ENCODE assay signal across 27 cellular contexts in genomic region chr16:82137819-82138177, GRCh38.
"Had no signal": no experiment of that assay in that cellular context is flagged by ENCODE, and none has a peak within 500 bp of the region (broad histone marks: within the 10 kb centered on the region; RNA-seq: fewer than 3 reads in every experiment).

No MANE protein-coding gene starts in this region.

- H3K4me1 ChIP-seq: ascending aorta, Peyer's patch, SJSA1 had no signal

- ATAC-seq: activated CD8-positive, alpha-beta T cell treated with anti-CD3 and anti-CD28 coated beads, Interleukin-2, amount 10 ng/mL, durations not matched to agents 7 days and 5 days; activated naive CD4-positive, alpha-beta T cell treated with anti-CD3 and anti-CD28 coated beads, Interleukin-2, amount 50 U/mL, for 72 hours; activated naive CD8-positive, alpha-beta T cell treated with anti-CD3 and anti-CD28 coated beads, Interleukin-2, amount 50 U/mL, for 24 hours; body of pancreas; WTC11 had no signal

- H3K9me3 ChIP-seq: ascending aorta, body of pancreas, Peyer's patch, SJSA1 had no signal

- DNase-seq: activated CD4-positive, alpha-beta T cell treated with anti-CD3 and anti-CD28 coated beads for 48 hours; activated CD4-positive, alpha-beta T cell treated with anti-CD3 and anti-CD28 coated beads, Interleukin-2, amount 50 U/mL, for 4 hours; activated CD4-positive, CD25-positive, alpha-beta regulatory T cell treated with anti-CD3 and anti-CD28 coated beads, Interleukin-2, amount 50 U/mL, for 72 hours; activated CD8-positive, alpha-beta memory T cell treated with anti-CD3 and anti-CD28 coated beads, Interleukin-2, amount 50 U/mL, for 48 hours; activated CD8-positive, alpha-beta T cell treated with anti-CD3 and anti-CD28 coated beads, Interleukin-2, amount 10 ng/mL, durations not matched to agents 7 days and 5 days; activated naive CD4-positive, alpha-beta T cell; activated naive CD8-positive, alpha-beta T cell treated with anti-CD3 and anti-CD28 coated beads, Interleukin-2, amount 50 U/mL, for 24 hours; activated T-cell treated with anti-CD3 and anti-CD28 coated beads, Interleukin-2, amount 50 U/mL, for 1 hour; amniotic stem cell; body of pancreas; NCI-H1092; NCI-H1417; NCI-H1930; NCI-H345; NCI-H510A; NK-92 treated with Interleukin-12 subunit alpha and Interleukin-12 subunit beta, amount 100 ng/mL, for 24 hours; OCI-M1; Peyer's patch; Right ventricle myocardium superior had no signal

- H3K27ac Mint-ChIP-seq: activated CD8-positive, alpha-beta T cell treated with anti-CD3 and anti-CD28 coated beads, Interleukin-2, amount 10 ng/mL, durations not matched to agents 7 days and 5 days; activated naive CD4-positive, alpha-beta T cell treated with anti-CD3 and anti-CD28 coated beads, Interleukin-2, amount 50 U/mL, for 72 hours; activated naive CD8-positive, alpha-beta T cell treated with anti-CD3 and anti-CD28 coated beads, Interleukin-2, amount 50 U/mL, for 24 hours; T-helper 1 cell treated with Interleukin-12 subunit alpha and Interleukin-12 subunit beta and Interleukin-4 antibody, amounts not matched to agents 30 μg/mL and 1 μg/mL, for 36 hours; WTC11 had no signal

- H3K27me3 ChIP-seq: ascending aorta, body of pancreas, Peyer's patch, SJSA1 had no signal

- FAIRE-seq: bronchial epithelial cell had no signal

- H3K27ac ChIP-seq: ascending aorta, body of pancreas, Peyer's patch, RWPE1, SJSA1 had no signal

- H3K4me3 Mint-ChIP-seq: activated CD8-positive, alpha-beta T cell treated with anti-CD3 and anti-CD28 coated beads, Interleukin-2, amount 10 ng/mL, durations not matched to agents 7 days and 5 days; activated naive CD8-positive, alpha-beta T cell treated with anti-CD3 and anti-CD28 coated beads, Interleukin-2, amount 50 U/mL, for 24 hours; central memory CD8-positive, alpha-beta T cell; T-helper 1 cell treated with Interleukin-12 subunit alpha and Interleukin-12 subunit beta and Interleukin-4 antibody, amounts not matched to agents 30 μg/mL and 1 μg/mL, for 36 hours had no signal

- H3K4me3 ChIP-seq: ascending aorta, body of pancreas, Peyer's patch, SJSA1 had no signal

- H3K36me3 ChIP-seq: ascending aorta, Peyer's patch, SJSA1 had no signal

- H3K9me3 Mint-ChIP-seq: activated naive CD4-positive, alpha-beta T cell treated with anti-CD3 and anti-CD28 coated beads, Interleukin-2, amount 50 U/mL, for 72 hours; activated naive CD8-positive, alpha-beta T cell treated with anti-CD3 and anti-CD28 coated beads, Interleukin-2, amount 50 U/mL, for 24 hours; T-helper 1 cell treated with Interleukin-12 subunit alpha and Interleukin-12 subunit beta and Interleukin-4 antibody, amounts not matched to agents 30 μg/mL and 1 μg/mL, for 36 hours had no signal

- H3K27me3 Mint-ChIP-seq: activated naive CD8-positive, alpha-beta T cell treated with anti-CD3 and anti-CD28 coated beads, Interleukin-2, amount 50 U/mL, for 24 hours; central memory CD8-positive, alpha-beta T cell had no signal
